In the genomic region with DNA sequence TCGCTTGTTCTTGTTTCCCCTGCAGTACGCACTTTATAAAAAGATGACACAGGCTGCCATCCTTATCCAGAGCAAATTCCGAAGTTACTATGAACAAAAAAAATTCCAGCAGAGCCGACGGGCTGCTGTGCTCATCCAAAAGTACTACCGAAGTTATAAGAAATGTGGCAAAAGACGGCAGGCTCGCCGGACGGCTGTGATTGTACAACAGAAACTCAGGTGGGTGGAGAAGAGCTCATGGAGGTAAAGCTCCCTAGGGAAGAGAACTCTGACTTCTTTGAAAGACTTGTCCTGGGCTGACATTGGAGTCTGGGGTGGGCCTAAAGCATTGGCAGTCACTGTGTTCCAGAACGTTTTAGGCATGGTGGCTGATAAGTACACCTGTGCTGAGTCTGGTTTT, we compare ENCODE assay signal across 7 cellular contexts.
"Had no signal": no experiment of that assay in that cellular context is flagged by ENCODE, and none has a peak within 500 bp of the region (broad histone marks: within the 10 kb centered on the region; RNA-seq: fewer than 3 reads in every experiment).

No MANE protein-coding gene starts in this region.

- H2AFZ ChIP-seq: GM23248 had no signal

- H3K9me3 ChIP-seq: HAP-1 had no signal

- H3K9ac ChIP-seq: GM23248 had no signal

- ATAC-seq: HCT116 had no signal

- H3K4me3 ChIP-seq: GM23248, HAP-1 had no signal

- H3K27ac ChIP-seq: GM23248 had no signal

- DNase-seq: GM23248, GOT3, H7, IMR-90, KBM-7 had no signal
